Comparison of ENCODE assay signal across 7 cellular contexts in genomic region chr12:47819544-47819901, GRCh38. TPM values are rescaled to one million over a fixed set of nuclear protein-coding genes. Genes with fewer than 3 reads are reported as not detected.
DNase-seq lines count a peak whose midpoint lies in the region; ATAC-seq, FAIRE-seq and TF ChIP-seq lines count a peak whose summit lies in the region.

No MANE protein-coding gene starts in this region.

- no peak overlapping the region for H2AFZ ChIP-seq in GM23248
- no peak overlapping the region for H2AFZ ChIP-seq in OCI-LY1 (ENCODE audit: low read length)

- H3K27ac ChIP-seq in GM23248, result peak overlapping the region; percentile 99
- H3K27ac ChIP-seq in OCI-LY1 (ENCODE audit: low read depth, low read length, poor library complexity, severe bottlenecking), result peak overlapping the region; percentile 98
- H3K27ac ChIP-seq in esophagus (ENCODE audit: low read depth in 2 of 2, low read length in 1 of 2), result peak overlapping the region; percentile 98
- H3K27ac ChIP-seq in pancreas, result peak overlapping the region; percentile 65 to 92 (median 88)

- intact Hi-C loops in pancreas (cut with DNase I), result no loop called here

- no peaks in the 10 kb centered on the region for H3K36me3 ChIP-seq in GM23248 (ENCODE audit: low read depth)
- H3K36me3 ChIP-seq in OCI-LY1 (ENCODE audit: insufficient read depth, low read length), result peaks cover 9% of the 10 kb centered on the region; the same call in 1 of the 2 replicates
- peaks cover 0 to 1% of the 10 kb centered on the region in 2 donors for H3K36me3 ChIP-seq in esophagus (ENCODE audit: control insufficient read depth in 2 of 2, insufficient read depth in 2 of 2, low read length in 1 of 2)
- no peaks in the 10 kb centered on the region for H3K36me3 ChIP-seq in pancreas

- H3K9me2 ChIP-seq in GM23248 (ENCODE audit: insufficient read depth), result no peaks in the 10 kb centered on the region
- no peaks in the 10 kb centered on the region for H3K9me2 ChIP-seq in OCI-LY1 (ENCODE audit: low read depth, low read length)

- ATAC-seq in pancreas, result peak; percentile 8 to 60 (median 33)

- H3K27me3 ChIP-seq in GM23248 (replicated peaks; ENCODE audit: insufficient read depth) (no peaks in the 10 kb centered on the region), OCI-LY1 (ENCODE audit: insufficient read depth, low read length) (no peaks in the 10 kb centered on the region), esophagus (ENCODE audit: control insufficient read depth in 1 of 2, insufficient read depth in 2 of 2, low read length in 2 of 2) (no peaks in the 10 kb centered on the region), pancreas (no peaks in the 10 kb centered on the region)

- no peak for FAIRE-seq in pancreas (lab: Jason Lieb, UNC)

- 2 to 3% methylated on average over 20 to 28 of the region's 46 CpGs for WGBS in GM23248 (ENCODE audit: low coverage in 1 of 2, low lambda C conversion rate in 2 of 2, missing lambda C conversion rate in 2 of 2), 2 experiments
- WGBS in esophagus, 2 donors, result 0 to 1% methylated on average over 16 to 46 of the region's 46 CpGs
- 0 to 1% methylated on average over 20 to 46 of the region's 46 CpGs for WGBS in pancreas, 2 donors

- in situ Hi-C loops in GM23248 (cut with MboI) (no loop called here), GM13976 (cut with MboI; ENCODE audit: low sequenced_read_pairs, unreplicated experiment) (no loop called here)

- H4K20me1 ChIP-seq in GM23248 (ENCODE audit: insufficient read depth) (no peaks in the 10 kb centered on the region), OCI-LY1 (ENCODE audit: insufficient read depth, low read length) (no peaks in the 10 kb centered on the region)

- H3K4me1 ChIP-seq in GM23248 (ENCODE audit: insufficient read depth), result peaks cover 59% of the 10 kb centered on the region
- peaks cover 86% of the 10 kb centered on the region for H3K4me1 ChIP-seq in OCI-LY1 (ENCODE audit: insufficient read depth, low read length, severe bottlenecking)
- peaks cover 2 to 35% of the 10 kb centered on the region in 2 donors for H3K4me1 ChIP-seq in esophagus (ENCODE audit: control insufficient read depth in 2 of 2, insufficient read depth in 2 of 2, low read length in 1 of 2)
- H3K4me1 ChIP-seq in pancreas, result peaks cover 0 to 14% (median 9%) of the 10 kb centered on the region in 3 donors

- H3K9ac ChIP-seq in GM23248 (peak overlapping the region; percentile 93), OCI-LY1 (ENCODE audit: low read length) (peak overlapping the region; percentile 87)

- H3K79me2 ChIP-seq in GM23248 (ENCODE audit: insufficient read depth) (peaks cover 54% of the 10 kb centered on the region), OCI-LY1 (ENCODE audit: insufficient read depth, low read length) (peaks cover 33% of the 10 kb centered on the region)

- DNase-seq in GM23248, result no peak
- DNase-seq in pancreas, result peak in 1 of 6 donors; percentile 72
- DNase-seq in T1000 (lab: John Stamatoyannopoulos, UW), result no peak
- no peak for DNase-seq in ureter (ENCODE audit: low spot score)
- no peak for DNase-seq in GM13976 (ENCODE audit: low spot score)

- H3F3A ChIP-seq in GM23248 (ENCODE audit: insufficient read depth) (peaks cover 58% of the 10 kb centered on the region), OCI-LY1 (ENCODE audit: insufficient read depth, low read length) (no peaks in the 10 kb centered on the region)

- H3K4me3 ChIP-seq in GM23248, result peak overlapping the region; percentile 82
- H3K4me3 ChIP-seq in OCI-LY1 (ENCODE audit: low read depth, low read length, poor library complexity, severe bottlenecking), result peak overlapping the region; percentile 96
- peak overlapping the region; percentile 77 to 94 for H3K4me3 ChIP-seq in esophagus (ENCODE audit: low read depth in 1 of 2, low read length in 2 of 2)
- H3K4me3 ChIP-seq in pancreas, result peak overlapping the region; percentile 48 to 67 (median 66)

- H3K4me2 ChIP-seq in GM23248 (ENCODE audit: unreplicated experiment), result peak overlapping the region; percentile 87
- H3K4me2 ChIP-seq in OCI-LY1 (ENCODE audit: low read length), result peak overlapping the region; percentile 70

- H3K9me3 ChIP-seq in GM23248 (ENCODE audit: low read depth) (no peaks in the 10 kb centered on the region), OCI-LY1 (ENCODE audit: low read length) (no peaks in the 10 kb centered on the region), esophagus (ENCODE audit: control insufficient read depth in 2 of 2, insufficient read depth in 1 of 2, low read depth in 1 of 2, low read length in 1 of 2) (no peaks in the 10 kb centered on the region), pancreas (no peaks in the 10 kb centered on the region)

- TF ChIP-seq CTCF in OCI-LY1 (IDR thresholded peaks at IDR 0.05; ENCODE audit: low read length), result no peak
- no peak for TF ChIP-seq CTCF in pancreas (IDR thresholded peaks at IDR 0.05)
- no peak for TF ChIP-seq CTCF in GM13976 (IDR thresholded peaks at IDR 0.05; ENCODE audit: borderline replicate concordance, control extremely low read depth, extremely low read depth, insufficient read depth, missing control alignments)

RNA-seq across cellular contexts. Expression of gene HDAC7, which starts 0.2 kb away (rescaled TPM):
- 62.9 and 72.3 TPM in 2 replicates for total RNA-seq in GM23248 (2014; rRNA removed; shearing (Covaris generic))
- polyA plus RNA-seq in GM23248 (2016; fragmentation: Nextera tagmentation; extraction: Ambion mirVana) (45.3 and 46.2 TPM in 2 replicates), esophagus (10 to 100 TPM; 20.9 to 35.6 TPM), pancreas (10 to 100 TPM; 36.6 to 48.1 TPM)
- total RNA-seq in pancreas (10 to 100 TPM; 17.9 to 45.5 (median 20.1) TPM), ureter (144 TPM)

RNA-seq across cellular contexts. Expression of gene SLC48A1, which starts 46.5 kb away (rescaled TPM):
- 16.4 and 20.9 TPM in 2 replicates for total RNA-seq in GM23248 (2014; rRNA removed; shearing (Covaris generic))
- polyA plus RNA-seq in GM23248 (2016; fragmentation: Nextera tagmentation; extraction: Ambion mirVana), result 19.1 and 21.8 TPM in 2 replicates
- 10 to 100 TPM; 17.7 to 20.6 TPM for polyA plus RNA-seq in esophagus
- total RNA-seq in pancreas, result 10 to 100 TPM; 12.2 to 17.2 (median 13.9) TPM
- polyA plus RNA-seq in pancreas, result 10 to 100 TPM; 12.4 to 14.2 TPM
- total RNA-seq in ureter, result 41.3 TPM
